Comparison of ENCODE assay signal across 15 cellular contexts in the genomic region with DNA sequence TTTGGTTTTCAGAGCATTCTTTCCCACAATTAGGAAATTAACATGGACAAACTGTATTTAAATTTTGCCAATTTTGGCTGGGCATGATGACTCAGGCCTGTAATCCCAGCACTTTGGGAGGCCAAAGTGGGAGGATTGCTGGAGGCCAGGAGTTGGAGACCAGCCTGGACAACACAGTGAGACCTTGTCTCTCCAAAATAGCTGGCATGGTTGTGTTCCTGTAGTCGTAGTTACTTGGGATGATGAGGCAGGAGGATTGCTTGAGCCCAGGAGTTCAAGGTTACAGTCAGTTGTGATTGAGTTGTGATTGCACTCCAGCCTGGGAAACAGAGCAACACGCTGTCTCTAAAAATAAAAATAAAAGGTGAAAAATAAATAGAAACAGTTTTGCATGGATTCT. TPM values are rescaled to one million over a fixed set of nuclear protein-coding genes. Genes with fewer than 3 reads are reported as not detected.
DNase-seq lines count a peak whose midpoint lies in the region; ATAC-seq and TF ChIP-seq lines count a peak whose summit lies in the region.
"Had no signal": no experiment of that assay in that cellular context is flagged by ENCODE, and none has a peak within 500 bp of the region (broad histone marks: within the 10 kb centered on the region; RNA-seq: fewer than 3 reads in every experiment).

No MANE protein-coding gene starts in this region.

- no peaks in the 10 kb centered on the region for H3K27me3 ChIP-seq in CD4-positive, alpha-beta memory T cell (ENCODE audit: insufficient read depth, low read length)
- no peaks in the 10 kb centered on the region for H3K27me3 ChIP-seq in prostate gland (replicated peaks; ENCODE audit: insufficient read depth)
- H3K27me3 ChIP-seq: BLaER1 had no signal

- peaks cover 86% of the 10 kb centered on the region for H3K4me1 ChIP-seq in CD4-positive, alpha-beta memory T cell (ENCODE audit: insufficient read depth, low read length)
- no peaks in the 10 kb centered on the region for H3K4me1 ChIP-seq in prostate gland (replicated peaks)

- peak overlapping the region; percentile 52 for H3K27ac Mint-ChIP-seq in activated CD8-positive, alpha-beta T cell treated with anti-CD3 and anti-CD28 coated beads for 36 hours
- no peak overlapping the region for H3K27ac Mint-ChIP-seq in activated CD8-positive, alpha-beta T cell treated with anti-CD3 and anti-CD28 coated beads, Interleukin-2, amount 10 ng/mL, durations not matched to agents 7 days and 5 days
- H3K27ac Mint-ChIP-seq in CD4-positive, alpha-beta memory T cell = peak overlapping the region in 4 of 7 donors; percentile 28 to 62 (median 41)
- peak overlapping the region; percentile 83 for H3K27ac Mint-ChIP-seq in T-helper 17 cell
- peak overlapping the region; percentile 68 for H3K27ac Mint-ChIP-seq in memory B cell
- H3K27ac Mint-ChIP-seq in effector memory CD8-positive, alpha-beta T cell = peak overlapping the region in 1 of 2 donors; percentile 57

- CTCF ChIA-PET in activated CD8-positive, alpha-beta T cell treated with anti-CD3 and anti-CD28 coated beads for 36 hours (lab: Charles Lee) = no interaction called here
- CTCF ChIA-PET in activated CD8-positive, alpha-beta T cell treated with anti-CD3 and anti-CD28 coated beads, Interleukin-2, amount 10 ng/mL, durations not matched to agents 7 days and 5 days (lab: Charles Lee) = interaction anchor here (1.0 kb wide), 1 partner anchor 11 kb away, joined by 3 read pairs; no protein-coding TSS in a partner anchor
- CTCF ChIA-PET in CD4-positive, alpha-beta memory T cell (lab: Charles Lee; ENCODE audit: partially characterized antibody) = interaction anchor here (0.8 kb wide), 1 partner anchor 9 kb away, joined by 3 read pairs; no protein-coding TSS in a partner anchor

- intact Hi-C loops in activated CD8-positive, alpha-beta T cell treated with anti-CD3 and anti-CD28 coated beads for 36 hours (cut with micrococcal nuclease) = no loop called here
- intact Hi-C loops in CD4-positive, alpha-beta memory T cell (cut with micrococcal nuclease) = no loop called here
- intact Hi-C loops in prostate gland (cut with DNase I) = no loop called here

- H3K27ac ChIP-seq in CD4-positive, alpha-beta memory T cell (ENCODE audit: low read depth, low read length) = no peak overlapping the region
- H3K27ac ChIP-seq in prostate gland = no peak overlapping the region
- H3K27ac ChIP-seq: 22Rv1, BLaER1, PC-9 had no signal

- WGBS in prostate gland = 77% methylated on average over 2 of the region's 2 CpGs

- no peak for ATAC-seq in activated CD8-positive, alpha-beta T cell treated with anti-CD3 and anti-CD28 coated beads for 36 hours
- no peak for ATAC-seq in activated CD8-positive, alpha-beta T cell treated with anti-CD3 and anti-CD28 coated beads, Interleukin-2, amount 10 ng/mL, durations not matched to agents 7 days and 5 days
- no peak for ATAC-seq in T-helper 17 cell
- no peak for ATAC-seq in memory B cell (ENCODE audit: low read depth)
- no peak for ATAC-seq in effector memory CD8-positive, alpha-beta T cell (replicated peaks)

- no peak overlapping the region for H3K4me3 ChIP-seq in CD4-positive, alpha-beta memory T cell (ENCODE audit: low read length in 2 of 2)
- H3K4me3 ChIP-seq in prostate gland = no peak overlapping the region
- H3K4me3 ChIP-seq: BLaER1, PC-9 had no signal

- H3K36me3 ChIP-seq in CD4-positive, alpha-beta memory T cell (ENCODE audit: insufficient read depth, low read length) = peaks cover 13% of the 10 kb centered on the region
- H3K36me3 ChIP-seq in prostate gland = no peaks in the 10 kb centered on the region

- no peak for TF ChIP-seq POLR2A in prostate gland (IDR thresholded peaks at IDR 0.05)

- no peaks in the 10 kb centered on the region for H3K9me3 ChIP-seq in CD4-positive, alpha-beta memory T cell (ENCODE audit: control insufficient read depth in 1 of 2, low read length in 2 of 2)
- H3K9me3 ChIP-seq in T-helper 17 cell (ENCODE audit: control insufficient read depth, low read length, poor library complexity, severe bottlenecking) = no peaks in the 10 kb centered on the region
- no peaks in the 10 kb centered on the region for H3K9me3 ChIP-seq in prostate gland
- H3K9me3 ChIP-seq: BLaER1 had no signal

- H3K27me3 Mint-ChIP-seq in activated CD8-positive, alpha-beta T cell treated with anti-CD3 and anti-CD28 coated beads for 36 hours = no peaks in the 10 kb centered on the region
- no peaks in the 10 kb centered on the region for H3K27me3 Mint-ChIP-seq in activated CD8-positive, alpha-beta T cell treated with anti-CD3 and anti-CD28 coated beads, Interleukin-2, amount 10 ng/mL, durations not matched to agents 7 days and 5 days (ENCODE audit: low read depth)
- H3K27me3 Mint-ChIP-seq in CD4-positive, alpha-beta memory T cell = no peaks in the 10 kb centered on the region
- no peaks in the 10 kb centered on the region for H3K27me3 Mint-ChIP-seq in T-helper 17 cell
- H3K27me3 Mint-ChIP-seq in memory B cell = no peaks in the 10 kb centered on the region
- H3K27me3 Mint-ChIP-seq in effector memory CD8-positive, alpha-beta T cell = no peaks in the 10 kb centered on the region

- no peaks in the 10 kb centered on the region for H3K9me3 Mint-ChIP-seq in activated CD8-positive, alpha-beta T cell treated with anti-CD3 and anti-CD28 coated beads for 36 hours
- no peaks in the 10 kb centered on the region for H3K9me3 Mint-ChIP-seq in activated CD8-positive, alpha-beta T cell treated with anti-CD3 and anti-CD28 coated beads, Interleukin-2, amount 10 ng/mL, durations not matched to agents 7 days and 5 days (ENCODE audit: insufficient read depth)
- H3K9me3 Mint-ChIP-seq in CD4-positive, alpha-beta memory T cell = peaks cover 0 to 4% (median 0%) of the 10 kb centered on the region in 8 donors
- no peaks in the 10 kb centered on the region for H3K9me3 Mint-ChIP-seq in memory B cell
- H3K9me3 Mint-ChIP-seq in effector memory CD8-positive, alpha-beta T cell = no peaks in the 10 kb centered on the region

- H3K4me3 Mint-ChIP-seq in activated CD8-positive, alpha-beta T cell treated with anti-CD3 and anti-CD28 coated beads for 36 hours = no peak overlapping the region
- H3K4me3 Mint-ChIP-seq in activated CD8-positive, alpha-beta T cell treated with anti-CD3 and anti-CD28 coated beads, Interleukin-2, amount 10 ng/mL, durations not matched to agents 7 days and 5 days = no peak overlapping the region
- H3K4me3 Mint-ChIP-seq in CD4-positive, alpha-beta memory T cell = no peak overlapping the region
- no peak overlapping the region for H3K4me3 Mint-ChIP-seq in T-helper 17 cell
- no peak overlapping the region for H3K4me3 Mint-ChIP-seq in memory B cell
- H3K4me3 Mint-ChIP-seq in effector memory CD8-positive, alpha-beta T cell = no peak overlapping the region

- peaks cover 34% of the 10 kb centered on the region for H3K36me3 Mint-ChIP-seq in activated CD8-positive, alpha-beta T cell treated with anti-CD3 and anti-CD28 coated beads for 36 hours (ENCODE audit: low read depth)
- peaks cover 44% of the 10 kb centered on the region for H3K36me3 Mint-ChIP-seq in activated CD8-positive, alpha-beta T cell treated with anti-CD3 and anti-CD28 coated beads, Interleukin-2, amount 10 ng/mL, durations not matched to agents 7 days and 5 days (ENCODE audit: low read depth)
- H3K36me3 Mint-ChIP-seq in CD4-positive, alpha-beta memory T cell = peaks cover 15 to 22% of the 10 kb centered on the region in 2 donors
- H3K36me3 Mint-ChIP-seq in T-helper 17 cell (ENCODE audit: low read depth) = no peaks in the 10 kb centered on the region
- peaks cover 8% of the 10 kb centered on the region for H3K36me3 Mint-ChIP-seq in memory B cell
- H3K36me3 Mint-ChIP-seq in effector memory CD8-positive, alpha-beta T cell (ENCODE audit: insufficient read depth) = peaks cover 36% of the 10 kb centered on the region

- DNase-seq in activated CD8-positive, alpha-beta T cell treated with anti-CD3 and anti-CD28 coated beads for 36 hours = no peak
- no peak for DNase-seq in activated CD8-positive, alpha-beta T cell treated with anti-CD3 and anti-CD28 coated beads, Interleukin-2, amount 10 ng/mL, durations not matched to agents 7 days and 5 days
- no peak for DNase-seq in CD4-positive, alpha-beta memory T cell
- DNase-seq in T-helper 17 cell = no peak
- DNase-seq in memory B cell (ENCODE audit: low spot score in 2 of 2) = no peak
- DNase-seq in AG08396 (ENCODE audit: low spot score) = no peak
- no peak for DNase-seq in effector memory CD8-positive, alpha-beta T cell
- DNase-seq in prostate gland (ENCODE audit: low spot score) = no peak
- DNase-seq: DMS53, MM.1S, NCI-H1105, NCI-H187, PC-9 had no signal

- POLR2A ChIA-PET in activated CD8-positive, alpha-beta T cell treated with anti-CD3 and anti-CD28 coated beads for 36 hours (lab: Charles Lee) = interaction anchor here (0.7 to 1.1 kb wide), 3 partner anchors 14 to 162 kb away, joined by 3 read pairs; no protein-coding TSS in a partner anchor
- POLR2A ChIA-PET in activated CD8-positive, alpha-beta T cell treated with anti-CD3 and anti-CD28 coated beads, Interleukin-2, amount 10 ng/mL, durations not matched to agents 7 days and 5 days (lab: Charles Lee) = no interaction called here
- POLR2A ChIA-PET in CD4-positive, alpha-beta memory T cell (lab: Charles Lee; ENCODE audit: partially characterized antibody) = no interaction called here

- peaks cover 73% of the 10 kb centered on the region for H3K4me1 Mint-ChIP-seq in activated CD8-positive, alpha-beta T cell treated with anti-CD3 and anti-CD28 coated beads for 36 hours (ENCODE audit: low read depth)
- peaks cover 58% of the 10 kb centered on the region for H3K4me1 Mint-ChIP-seq in activated CD8-positive, alpha-beta T cell treated with anti-CD3 and anti-CD28 coated beads, Interleukin-2, amount 10 ng/mL, durations not matched to agents 7 days and 5 days (ENCODE audit: low read depth)
- H3K4me1 Mint-ChIP-seq in CD4-positive, alpha-beta memory T cell = peaks cover 52 to 92% (median 68%) of the 10 kb centered on the region in 4 donors
- H3K4me1 Mint-ChIP-seq in T-helper 17 cell (peaks cover 41% of the 10 kb centered on the region), memory B cell (peaks cover 45% of the 10 kb centered on the region)
- H3K4me1 Mint-ChIP-seq in effector memory CD8-positive, alpha-beta T cell (ENCODE audit: low read depth in 2 of 2) = peaks cover 47 to 73% of the 10 kb centered on the region in 2 donors

- no peak for TF ChIP-seq CTCF in activated CD8-positive, alpha-beta T cell treated with anti-CD3 and anti-CD28 coated beads for 36 hours (IDR thresholded peaks at IDR 0.05)
- TF ChIP-seq CTCF in prostate gland (IDR thresholded peaks at IDR 0.05) = no peak

RNA-seq across cellular contexts. Expression of a gene that starts 15.0 kb away (rescaled TPM):
- total RNA-seq in activated CD8-positive, alpha-beta T cell treated with anti-CD3 and anti-CD28 coated beads for 36 hours = 10 to 100 TPM; 47.6 to 50.3 TPM
- total RNA-seq in activated CD8-positive, alpha-beta T cell treated with anti-CD3 and anti-CD28 coated beads, Interleukin-2, amount 10 ng/mL, durations not matched to agents 7 days and 5 days = 10 to 100 TPM; 73.1 to 74.4 TPM
- total RNA-seq in CD4-positive, alpha-beta memory T cell = 10 to 100 TPM; 71.4 to 80.5 TPM
- 10 to 100 TPM; 48.5 to 54.3 TPM for polyA plus RNA-seq in CD4-positive, alpha-beta memory T cell
- 10 to 100 TPM; 47.2 to 53.0 TPM for total RNA-seq in T-helper 17 cell
- 10 to 100 TPM; 49.7 to 53.9 TPM for total RNA-seq in prostate gland

RNA-seq across cellular contexts. Expression of a gene that starts 57.6 kb away (rescaled TPM):
- 10 to 100 TPM; 17.0 to 17.5 TPM for total RNA-seq in activated CD8-positive, alpha-beta T cell treated with anti-CD3 and anti-CD28 coated beads for 36 hours
- total RNA-seq in activated CD8-positive, alpha-beta T cell treated with anti-CD3 and anti-CD28 coated beads, Interleukin-2, amount 10 ng/mL, durations not matched to agents 7 days and 5 days = 10 to 100 TPM; 29.7 TPM
- total RNA-seq in CD4-positive, alpha-beta memory T cell = 10 to 100 TPM; 45.2 to 49.3 TPM
- polyA plus RNA-seq in CD4-positive, alpha-beta memory T cell = 1 to 10 TPM; 1.2 to 8.5 TPM
- total RNA-seq in T-helper 17 cell (10 to 100 TPM; 20.1 to 21.1 TPM), prostate gland (10 to 100 TPM; 26.7 to 40.2 TPM)
